ENCODE assay signal across 26 cellular contexts in genomic region chr13:47837104-47837880, GRCh38.
"Had no signal": no experiment of that assay in that cellular context is flagged by ENCODE, and none has a peak within 500 bp of the region (broad histone marks: within the 10 kb centered on the region; RNA-seq: fewer than 3 reads in every experiment).

No MANE protein-coding gene starts in this region.

- H3K4me3 Mint-ChIP-seq: naive thymus-derived CD4-positive, alpha-beta T cell; nephron; stimulated activated effector memory CD8-positive, alpha-beta T cell treated with anti-CD3 and anti-CD28 coated beads, Interleukin-12 subunit alpha, Interleukin-12 subunit beta, amount 100 ng/mL, for 72 hours had no signal

- H3K4me1 ChIP-seq: gastrocnemius medialis, psoas muscle, sigmoid colon, stomach, thyroid gland, vagina had no signal

- H3K36me3 Mint-ChIP-seq: naive thymus-derived CD4-positive, alpha-beta T cell; stimulated activated effector memory CD8-positive, alpha-beta T cell treated with anti-CD3 and anti-CD28 coated beads, Interleukin-12 subunit alpha, Interleukin-12 subunit beta, amount 100 ng/mL, for 72 hours had no signal

- H3K27ac Mint-ChIP-seq: stimulated activated effector memory CD8-positive, alpha-beta T cell treated with anti-CD3 and anti-CD28 coated beads, Interleukin-12 subunit alpha, Interleukin-12 subunit beta, amount 100 ng/mL, for 72 hours had no signal

- DNase-seq: dermis blood vessel endothelial cell; effector memory CD4-positive, alpha-beta T cell; erythroblast; gastrocnemius medialis; head of caudate nucleus; mesenchymal stem cell; midbrain; naive thymus-derived CD4-positive, alpha-beta T cell; occipital lobe; ovary; posterior cingulate gyrus; psoas muscle; right cardiac atrium; sigmoid colon; stimulated activated CD4-positive, alpha-beta T cell treated with anti-CD3 and anti-CD28 coated beads, Interleukin-2, amount 100 ng/mL, for 24 hours; stimulated activated CD4-positive, alpha-beta T cell treated with anti-CD3 and anti-CD28 coated beads, Interleukin-4, amount 100 ng/mL, for 24 hours; stimulated activated naive CD4-positive, alpha-beta T cell treated with Interleukin-2 at 50 U/mL for 16 hours; stomach; thyroid gland had no signal

- H3K4me3 ChIP-seq: coronary artery, gastrocnemius medialis, lung, ovary, psoas muscle, sigmoid colon, stomach, thyroid gland, vagina had no signal

- H3K9me3 ChIP-seq: gastrocnemius medialis, ovary, psoas muscle, sigmoid colon, stomach, thyroid gland, vagina had no signal

- H3K27ac ChIP-seq: coronary artery, gastrocnemius medialis, ovary, psoas muscle, sigmoid colon, stomach, thyroid gland, vagina had no signal

- H3K36me3 ChIP-seq: gastrocnemius medialis, ovary, sigmoid colon, stomach, thyroid gland, vagina had no signal

- H3K27me3 ChIP-seq: gastrocnemius medialis, ovary, sigmoid colon, stomach, thyroid gland, vagina had no signal

- H3K9me3 Mint-ChIP-seq: naive thymus-derived CD4-positive, alpha-beta T cell; nephron; stimulated activated effector memory CD8-positive, alpha-beta T cell treated with anti-CD3 and anti-CD28 coated beads, Interleukin-12 subunit alpha, Interleukin-12 subunit beta, amount 100 ng/mL, for 72 hours had no signal

- ATAC-seq: gastrocnemius medialis; naive thymus-derived CD4-positive, alpha-beta T cell; psoas muscle; right cardiac atrium; stimulated activated effector memory CD8-positive, alpha-beta T cell treated with anti-CD3 and anti-CD28 coated beads, Interleukin-12 subunit alpha, Interleukin-12 subunit beta, amount 100 ng/mL, for 72 hours had no signal

- H3K27me3 Mint-ChIP-seq: naive thymus-derived CD4-positive, alpha-beta T cell had no signal

- H3K4me1 Mint-ChIP-seq: nephron; stimulated activated effector memory CD8-positive, alpha-beta T cell treated with anti-CD3 and anti-CD28 coated beads, Interleukin-12 subunit alpha, Interleukin-12 subunit beta, amount 100 ng/mL, for 72 hours had no signal

- FAIRE-seq: endometrium, keratinocyte had no signal
